ENCODE assay signal across 20 cellular contexts in the genomic region with DNA sequence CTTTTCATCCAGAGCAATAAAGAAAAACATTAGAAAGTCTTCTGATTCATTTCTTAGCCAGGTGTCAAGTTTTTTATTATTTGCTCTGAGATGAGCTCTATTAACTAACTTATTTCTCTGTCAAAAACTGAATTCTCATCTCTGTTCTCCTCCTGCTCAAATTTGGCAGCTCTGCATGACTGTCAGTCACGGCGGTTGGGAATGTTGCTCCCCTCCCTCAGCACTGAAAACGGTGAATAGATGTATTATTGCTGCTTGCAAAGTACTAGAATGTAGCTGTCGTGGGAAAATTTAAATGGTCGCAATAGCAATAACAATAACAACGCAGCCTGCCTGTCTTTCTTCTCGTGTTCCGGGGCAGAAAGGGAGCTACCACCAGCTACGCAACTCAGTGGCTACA.
A peak's percentile ranks its signal among the peaks of the same experiment; 100 is the strongest.
DNase-seq lines count a peak whose midpoint lies in the region; ATAC-seq, FAIRE-seq and TF ChIP-seq lines count a peak whose summit lies in the region.
"Had no signal": no experiment of that assay in that cellular context is flagged by ENCODE, and none has a peak within 500 bp of the region (broad histone marks: within the 10 kb centered on the region; RNA-seq: fewer than 3 reads in every experiment).

No MANE protein-coding gene starts in this region.

- no peak overlapping the region for H2BK120ac ChIP-seq in H1 (replicated peaks; ENCODE audit: low read depth, low read length)

- peak; percentile 39 for DNase-seq in COLO829 (ENCODE audit: low spot score)
- no peak for DNase-seq in astrocyte (ENCODE audit: low read depth)
- no peak for DNase-seq in H1 (ENCODE audit: low read depth in 1 of 2, low spot score in 2 of 2)
- DNase-seq in neural progenitor cell (ENCODE audit: low spot score): no peak
- DNase-seq in PC-9: no peak
- DNase-seq in A172 (ENCODE audit: low spot score): no peak
- DNase-seq in MCF 10A (ENCODE audit: unreplicated experiment): no peak
- DNase-seq: 8988T; Caco-2; CD4-positive, CD25-positive, alpha-beta regulatory T cell; GDM1; KG1; NCI-H1417 treated with DMSO at 0.1 percent for 48 hours; NCI-H187 treated with DMSO at 0.1 percent for 48 hours; NCI-H345; NCI-H526; SJCRH30 had no signal

- H2BK20ac ChIP-seq in H1 (ENCODE audit: low read length): no peak overlapping the region

- H3K4me1 ChIP-seq in astrocyte (ENCODE audit: insufficient read depth, low read length) (no peaks in the 10 kb centered on the region), H1 (replicated peaks in 1 of 4; ENCODE audit: control insufficient read depth in 3 of 4, insufficient read depth in 4 of 4, low read length in 3 of 4) (peaks cover 0 to 5% (median 2%) of the 10 kb centered on the region in 4 experiments; a peak in 2 of 7 replicates), neural progenitor cell (peaks cover 9% of the 10 kb centered on the region), PC-9 (replicated peaks; ENCODE audit: insufficient read depth) (peaks cover 11% of the 10 kb centered on the region; the same call in 1 of the 2 replicates), gastroesophageal sphincter (peaks cover 0 to 33% (median 3%) of the 10 kb centered on the region in 3 donors)
- H3K4me1 ChIP-seq: SJCRH30 had no signal

- no peaks in the 10 kb centered on the region for H3K9me3 ChIP-seq in astrocyte (ENCODE audit: insufficient read depth, low read depth, low read length)
- no peaks in the 10 kb centered on the region for H3K9me3 ChIP-seq in H1 (ENCODE audit: insufficient read depth in 2 of 2, low read depth in 1 of 2, low read length in 1 of 2)
- H3K9me3 ChIP-seq in neural progenitor cell (ENCODE audit: low read depth): no peaks in the 10 kb centered on the region
- no peaks in the 10 kb centered on the region for H3K9me3 ChIP-seq in PC-9 (ENCODE audit: insufficient read depth, low read depth)
- H3K9me3 ChIP-seq in gastroesophageal sphincter: no peaks in the 10 kb centered on the region
- H3K9me3 ChIP-seq: Caco-2, SJCRH30 had no signal

- no peak overlapping the region for H2AK5ac ChIP-seq in H1 (ENCODE audit: low read depth, low read length)

- WGBS in H1 (ENCODE audit: extremely low coverage in 1 of 2, insufficient coverage in 1 of 2, insufficient read length in 1 of 2, insufficient replicate concordance in 2 of 2, low coverage in 1 of 2, low lambda C conversion rate in 2 of 2, missing lambda C conversion rate in 1 of 2), 2 experiments: 18% methylated on average over 9 of the region's 9 CpGs; no CpG with 5 or more reads in 1 of the 2 experiments
- WGBS in gastroesophageal sphincter (ENCODE audit: low coverage in 1 of 2), 2 donors: 27 to 50% methylated on average over 9 of the region's 9 CpGs

- H2AFZ ChIP-seq in astrocyte (ENCODE audit: low read depth, low read length) (peak overlapping the region; percentile 28), H1 (ENCODE audit: low read length) (no peak overlapping the region), neural progenitor cell (replicated peaks) (peak overlapping the region; percentile 84), PC-9 (no peak overlapping the region)

- H3K9ac ChIP-seq in astrocyte (ENCODE audit: low read length) (no peak overlapping the region), H1 (replicated peaks in 1 of 4; ENCODE audit: extremely low read depth in 1 of 4, low read depth in 3 of 4, low read length in 3 of 4) (no peak overlapping the region), neural progenitor cell (no peak overlapping the region)

- POLR2A ChIA-PET in H1 (lab: Charles Lee; ENCODE audit: partially characterized antibody): interaction anchor here (1.1 kb wide), 1 partner anchor 10 kb away, joined by 3 read pairs; no protein-coding TSS in a partner anchor
- POLR2A ChIA-PET in PC-9 (lab: Charles Lee; ENCODE audit: unreplicated experiment): no interaction called here
- POLR2A ChIA-PET in MCF 10A (lab: Yijun Ruan, JAX): interaction anchor here (0.6 to 1.6 kb wide), 4 partner anchors 9 to 1277 kb away, joined by 3 to 6 read pairs (median 4); no protein-coding TSS in a partner anchor

- no peak overlapping the region for H4K8ac ChIP-seq in H1 (ENCODE audit: extremely low read depth, insufficient read depth, low read length)

- H2BK15ac ChIP-seq in H1 (ENCODE audit: low read length): no peak overlapping the region

- H4K20me1 ChIP-seq in astrocyte (ENCODE audit: insufficient read depth, low read length) (no peaks in the 10 kb centered on the region), H1 (replicated peaks in 1 of 2; ENCODE audit: control insufficient read depth in 1 of 2, insufficient read depth in 2 of 2, low read length in 2 of 2) (no peaks in the 10 kb centered on the region), neural progenitor cell (ENCODE audit: low read depth) (no peaks in the 10 kb centered on the region), PC-9 (ENCODE audit: insufficient read depth) (no peaks in the 10 kb centered on the region)

- H3K9me3 Mint-ChIP-seq in astrocyte (ENCODE audit: unreplicated experiment) (peaks cover 3% of the 10 kb centered on the region), neural progenitor cell (no peaks in the 10 kb centered on the region), MCF 10A (ENCODE audit: unreplicated experiment) (no peaks in the 10 kb centered on the region)
- H3K9me3 Mint-ChIP-seq: CD4-positive, CD25-positive, alpha-beta regulatory T cell had no signal

- H3K27ac ChIP-seq in astrocyte (ENCODE audit: low read depth, low read length): no peak overlapping the region
- H3K27ac ChIP-seq in H1 (ENCODE audit: low read depth, low read length): no peak overlapping the region
- no peak overlapping the region for H3K27ac ChIP-seq in neural progenitor cell
- no peak overlapping the region for H3K27ac ChIP-seq in PC-9
- H3K27ac ChIP-seq in gastroesophageal sphincter: no peak overlapping the region
- H3K27ac ChIP-seq: SJCRH30 had no signal

- H3K4me3 ChIP-seq in astrocyte (ENCODE audit: insufficient read depth, low read depth, low read length): no peak overlapping the region
- peak overlapping the region in 1 of 4 experiments; percentile 26; a peak in 1 of 8 replicates for H3K4me3 ChIP-seq in H1 (ENCODE audit: extremely low read depth in 1 of 4, insufficient read depth in 2 of 4, low read depth in 3 of 4, low read length in 4 of 4)
- H3K4me3 ChIP-seq in neural progenitor cell: no peak overlapping the region
- no peak overlapping the region for H3K4me3 ChIP-seq in PC-9
- no peak overlapping the region for H3K4me3 ChIP-seq in gastroesophageal sphincter
- H3K4me3 ChIP-seq: SJCRH30 had no signal

- BruUV-seq in PC-9 (replicated peaks; lab: Mats Ljungman, UMichigan) (no TSS peak), MCF 10A (replicated peaks; lab: Mats Ljungman, UMichigan) (no TSS peak)

- H3K14ac ChIP-seq in H1 (ENCODE audit: insufficient read length): no peak overlapping the region

- peak overlapping the region; percentile 55 for H3K4me2 ChIP-seq in astrocyte (ENCODE audit: low read length)
- peak overlapping the region; percentile 39 to 50; a peak in 2 of 4 replicates for H3K4me2 ChIP-seq in H1 (ENCODE audit: insufficient read depth in 1 of 2, low read depth in 2 of 2, low read length in 2 of 2)
- H3K4me2 ChIP-seq in neural progenitor cell: peak overlapping the region; percentile 45
- no peak overlapping the region for H3K4me2 ChIP-seq in PC-9

- H3K18ac ChIP-seq in H1 (ENCODE audit: extremely low read depth, low read length): no peak overlapping the region

- no peak overlapping the region for H2BK5ac ChIP-seq in H1 (ENCODE audit: low read depth, low read length)

- no peak for FAIRE-seq in astrocyte (lab: Jason Lieb, UNC)
- FAIRE-seq in H1 (lab: Jason Lieb, UNC): peak; percentile 42

- H3K27me3 Mint-ChIP-seq in astrocyte (ENCODE audit: low read depth, unreplicated experiment): peaks cover 14% of the 10 kb centered on the region
- peaks cover 2% of the 10 kb centered on the region for H3K27me3 Mint-ChIP-seq in neural progenitor cell (ENCODE audit: insufficient read depth, low read depth)
- H3K27me3 Mint-ChIP-seq in MCF 10A (ENCODE audit: insufficient read depth, unreplicated experiment): no peaks in the 10 kb centered on the region

- TF ChIP-seq RAD21 in H1 (IDR thresholded peaks at IDR 0.05 in 1 of 2, conservative IDR thresholded peaks at IDR 0.05 in 1 of 2; ENCODE audit: low read depth in 2 of 2, low read length in 2 of 2): no peak

- intact Hi-C loops in PC-9 (cut with micrococcal nuclease; ENCODE audit: unreplicated experiment): no loop called here
- intact Hi-C loops in MCF 10A (cut with micrococcal nuclease): loop anchor here (10.0 kb wide), 1 partner anchor 109 kb away; no protein-coding TSS in a partner anchor

- TF ChIP-seq EP300 in H1 (IDR thresholded peaks at IDR 0.05; ENCODE audit: borderline replicate concordance in 1 of 2, low read depth in 2 of 2, low read length in 2 of 2): no peak
- TF ChIP-seq EP300 in gastroesophageal sphincter (IDR thresholded peaks at IDR 0.05): no peak

- CTCF ChIA-PET in H1 (lab: Charles Lee; ENCODE audit: partially characterized antibody): interaction anchor here (0.6 to 1.5 kb wide), 2 partner anchors 444 to 670 kb away, joined by 3 read pairs; no protein-coding TSS in a partner anchor
- CTCF ChIA-PET in PC-9 (lab: Charles Lee): no interaction called here
- CTCF ChIA-PET in MCF 10A (lab: Yijun Ruan, JAX): interaction anchor here (0.6 to 1.5 kb wide), 5 partner anchors 9 to 520 kb away, joined by 3 to 9 read pairs (median 3); partner anchors contain the start of genes BRCA2 and ZAR1L

- no peaks in the 10 kb centered on the region for H3K79me2 ChIP-seq in astrocyte (ENCODE audit: insufficient read depth, low read length)
- no peaks in the 10 kb centered on the region for H3K79me2 ChIP-seq in H1 (ENCODE audit: control insufficient read depth in 1 of 2, insufficient read depth in 2 of 2, low read length in 2 of 2)
- H3K79me2 ChIP-seq in neural progenitor cell (ENCODE audit: low read depth): no peaks in the 10 kb centered on the region
- no peaks in the 10 kb centered on the region for H3K79me2 ChIP-seq in PC-9 (ENCODE audit: low read depth)

- no peak overlapping the region for H3K23ac ChIP-seq in H1 (ENCODE audit: insufficient read length)

- no peak overlapping the region for H2BK12ac ChIP-seq in H1 (ENCODE audit: low read depth, low read length)

- no peak overlapping the region for H3K56ac ChIP-seq in H1 (replicated peaks; ENCODE audit: insufficient read length, low read depth, low read length)

- H4K91ac ChIP-seq in H1 (replicated peaks; ENCODE audit: insufficient read length, low read length): no peak overlapping the region

- H3K4ac ChIP-seq in H1 (replicated peaks; ENCODE audit: insufficient read length, low read depth, low read length): no peak overlapping the region

- H3F3A ChIP-seq in neural progenitor cell (ENCODE audit: low read depth) (no peaks in the 10 kb centered on the region), PC-9 (ENCODE audit: insufficient read depth, low read depth) (no peaks in the 10 kb centered on the region)

- TF ChIP-seq CTCF in astrocyte (IDR thresholded peaks at IDR 0.05; ENCODE audit: insufficient read depth, low read depth, low read length) (no peak), H1 (IDR thresholded peaks at IDR 0.05; ENCODE audit: control extremely low read depth in 1 of 3, insufficient read depth in 1 of 3, low read depth in 1 of 3, low read length in 3 of 3) (no peak), neural progenitor cell (IDR thresholded peaks at IDR 0.05) (no peak), PC-9 (conservative IDR thresholded peaks at IDR 0.05) (no peak), MCF 10A (IDR thresholded peaks at IDR 0.05; ENCODE audit: unreplicated experiment) (no peak), gastroesophageal sphincter (IDR thresholded peaks at IDR 0.05) (no peak)

- H3K36me3 ChIP-seq in astrocyte (ENCODE audit: insufficient read depth, low read length) (no peaks in the 10 kb centered on the region), H1 (ENCODE audit: control insufficient read depth in 2 of 4, insufficient read depth in 4 of 4, low read length in 3 of 4) (no peaks in the 10 kb centered on the region), neural progenitor cell (no peaks in the 10 kb centered on the region), PC-9 (ENCODE audit: low read depth) (no peaks in the 10 kb centered on the region), gastroesophageal sphincter (no peaks in the 10 kb centered on the region)
- H3K36me3 ChIP-seq: SJCRH30 had no signal

- H3K27ac Mint-ChIP-seq in astrocyte (ENCODE audit: unreplicated experiment) (no peak overlapping the region), neural progenitor cell (no peak overlapping the region), MCF 10A (ENCODE audit: low read depth, unreplicated experiment) (no peak overlapping the region)
- H3K27ac Mint-ChIP-seq: B cell; CD4-positive, CD25-positive, alpha-beta regulatory T cell had no signal

- H3K36me3 Mint-ChIP-seq in astrocyte (ENCODE audit: low read depth, unreplicated experiment) (no peaks in the 10 kb centered on the region), neural progenitor cell (no peaks in the 10 kb centered on the region), MCF 10A (ENCODE audit: insufficient read depth, unreplicated experiment) (no peaks in the 10 kb centered on the region)
- H3K36me3 Mint-ChIP-seq: CD4-positive, CD25-positive, alpha-beta regulatory T cell had no signal

- H3K4me3 Mint-ChIP-seq in astrocyte (ENCODE audit: unreplicated experiment) (no peak overlapping the region), neural progenitor cell (peak overlapping the region; percentile 31), MCF 10A (ENCODE audit: unreplicated experiment) (no peak overlapping the region)
- H3K4me3 Mint-ChIP-seq: B cell; CD4-positive, CD25-positive, alpha-beta regulatory T cell had no signal

- no peak for ATAC-seq in gastroesophageal sphincter
- ATAC-seq: HCT116 had no signal

- no peaks in the 10 kb centered on the region for H3K9me2 ChIP-seq in PC-9 (ENCODE audit: insufficient read depth)

- no peaks in the 10 kb centered on the region for H3K79me1 ChIP-seq in H1 (ENCODE audit: low read depth, low read length)

- peaks cover 2% of the 10 kb centered on the region for H3K27me3 ChIP-seq in astrocyte (ENCODE audit: insufficient read depth, low read length)
- H3K27me3 ChIP-seq in H1 (replicated peaks in 1 of 4; ENCODE audit: control insufficient read depth in 3 of 4, extremely low read depth in 1 of 4, insufficient read depth in 3 of 4, low read length in 3 of 4): peaks cover 0 to 1% (median 0%) of the 10 kb centered on the region in 4 experiments; a peak in 1 of 7 replicates
- no peaks in the 10 kb centered on the region for H3K27me3 ChIP-seq in neural progenitor cell
- 0 out of 2 replicates have a peak, but pooled peaks cover 2% of the 10 kb centered on the region for H3K27me3 ChIP-seq in PC-9 (ENCODE audit: insufficient read depth, low read depth)
- no peaks in the 10 kb centered on the region for H3K27me3 ChIP-seq in gastroesophageal sphincter
- H3K27me3 ChIP-seq: SJCRH30 had no signal

- H3K23me2 ChIP-seq in H1 (ENCODE audit: low read depth, low read length): no peaks in the 10 kb centered on the region

- H4K5ac ChIP-seq in H1 (ENCODE audit: insufficient read length, low read depth, low read length): no peak overlapping the region

- H3K4me1 Mint-ChIP-seq in astrocyte (ENCODE audit: low read depth, unreplicated experiment): no peaks in the 10 kb centered on the region
- H3K4me1 Mint-ChIP-seq in neural progenitor cell: peaks cover 6% of the 10 kb centered on the region
- peaks cover 7% of the 10 kb centered on the region for H3K4me1 Mint-ChIP-seq in MCF 10A (ENCODE audit: insufficient read depth, unreplicated experiment)
- H3K4me1 Mint-ChIP-seq: CD4-positive, CD25-positive, alpha-beta regulatory T cell had no signal

- TF ChIP-seq POLR2A in H1 (IDR thresholded peaks at IDR 0.05; ENCODE audit: control extremely low read depth in 1 of 2, low read depth in 2 of 2, low read length in 2 of 2) (no peak), gastroesophageal sphincter (IDR thresholded peaks at IDR 0.05) (no peak)

Comparison
In these comparisons a context has a peak if more than half of its experiments do, and no peak if none do; other contexts are left out.
1. H2AFZ ChIP-seq: peak in astrocyte (single experiment) and neural progenitor cell (single experiment); none in H1 (single experiment) and PC-9 (single experiment).